ENCODE assay signal across 17 cellular contexts in the genomic region with DNA sequence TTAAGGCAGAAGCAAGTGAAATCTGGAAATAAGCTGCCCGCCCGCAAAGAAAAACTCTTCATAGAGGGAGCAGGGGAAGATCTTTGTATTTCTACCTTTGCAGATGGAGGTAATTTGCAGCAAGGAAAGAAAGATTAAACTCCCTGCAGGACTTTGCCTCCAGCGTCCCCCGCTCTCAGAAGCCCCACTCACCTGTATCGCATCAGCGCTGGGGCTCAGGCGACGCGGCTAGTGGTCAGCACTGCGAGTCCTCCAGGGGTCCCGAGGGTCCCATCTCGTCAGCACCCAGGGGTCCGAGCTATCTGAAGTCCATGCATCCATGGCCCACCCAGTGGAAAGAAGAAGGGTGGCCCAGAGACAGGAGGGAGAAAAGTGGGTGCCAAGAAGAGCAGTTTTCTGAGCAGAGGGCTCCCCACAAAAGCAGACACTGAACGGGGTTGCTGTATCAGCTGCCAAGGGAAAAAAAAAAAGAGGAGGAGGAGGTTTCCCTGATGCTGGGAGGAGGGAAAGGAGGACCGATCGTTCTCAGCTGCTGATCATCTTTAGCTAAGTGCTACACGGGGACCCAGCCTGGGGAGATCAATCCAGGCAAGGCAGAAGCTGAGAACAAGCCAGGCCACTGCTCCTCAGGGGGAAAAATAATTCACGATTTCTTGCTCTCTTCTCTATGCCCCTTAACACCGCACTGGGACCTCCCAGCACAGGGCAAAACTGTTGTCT.
DNase-seq lines count a peak whose midpoint lies in the region; ATAC-seq and TF ChIP-seq lines count a peak whose summit lies in the region.
"Had no signal": no experiment of that assay in that cellular context is flagged by ENCODE, and none has a peak within 500 bp of the region (broad histone marks: within the 10 kb centered on the region; RNA-seq: fewer than 3 reads in every experiment).

No MANE protein-coding gene starts in this region.

- H3K4me1 ChIP-seq in H9 (ENCODE audit: insufficient read depth, low read length) (peaks cover 17% of the 10 kb centered on the region), neuron (ENCODE audit: insufficient read depth, low read length) (peaks cover 20% of the 10 kb centered on the region)
- H3K4me1 ChIP-seq: right lobe of liver, transverse colon had no signal

- H2AFZ ChIP-seq in H9 (ENCODE audit: low read length) = no peak overlapping the region
- peak overlapping the region; percentile 10 for H2AFZ ChIP-seq in neuron (ENCODE audit: low read depth, low read length)

- no peak overlapping the region for H3K4me3 ChIP-seq in neuron (ENCODE audit: low read length)
- H3K4me3 ChIP-seq: right lobe of liver, transverse colon had no signal

- peak overlapping the region in 1 of 2 experiments; percentile 53; a peak in 3 of 5 replicates for H3K4me3 Mint-ChIP-seq in H9
- peak overlapping the region; percentile 71 to 83 (median 77) for H3K4me3 Mint-ChIP-seq in brain
- H3K4me3 Mint-ChIP-seq: activated CD4-positive, alpha-beta memory T cell treated with anti-CD3 and anti-CD28 coated beads for 36 hours; activated T-cell treated with anti-CD3 and anti-CD28 coated beads, Interleukin-2, amount 50 U/mL, for 72 hours; natural killer cell treated with Interleukin-12 subunit alpha and Interleukin-12 subunit beta and Interleukin-15 and Interleukin-18, amount 100 ng/mL, for 72 hours had no signal

- H2BK12ac ChIP-seq in H9 (ENCODE audit: insufficient read length, low read depth, low read length) = no peak overlapping the region

- no peak overlapping the region for H3K14ac ChIP-seq in H9 (ENCODE audit: insufficient read depth, low read length)

- no peaks in the 10 kb centered on the region; a peak in 1 of 7 replicates for H3K36me3 Mint-ChIP-seq in H9 (ENCODE audit: insufficient read depth in 1 of 3, low read depth in 3 of 3)
- H3K36me3 Mint-ChIP-seq in brain = no peaks in the 10 kb centered on the region
- H3K36me3 Mint-ChIP-seq: activated CD4-positive, alpha-beta memory T cell treated with anti-CD3 and anti-CD28 coated beads for 36 hours; natural killer cell treated with Interleukin-12 subunit alpha and Interleukin-12 subunit beta and Interleukin-15 and Interleukin-18, amount 100 ng/mL, for 72 hours had no signal

- TF ChIP-seq CTCF in H9 (conservative IDR thresholded peaks at IDR 0.05) = no peak
- TF ChIP-seq CTCF in brain (conservative IDR thresholded peaks at IDR 0.05) = no peak

- H4K5ac ChIP-seq in H9 (ENCODE audit: insufficient read length, low read depth, low read length) = no peak overlapping the region

- H2AK5ac ChIP-seq in H9 (ENCODE audit: insufficient read length, low read length) = no peak overlapping the region

- H3K9me3 ChIP-seq in H9 (ENCODE audit: control insufficient read depth, low read depth, low read length) (no peaks in the 10 kb centered on the region), neuron (ENCODE audit: low read length) (no peaks in the 10 kb centered on the region)
- H3K9me3 ChIP-seq: right lobe of liver, transverse colon had no signal

- no peak overlapping the region for H4K91ac ChIP-seq in H9 (ENCODE audit: insufficient read length, low read depth, low read length)

- H4K8ac ChIP-seq in H9 (replicated peaks; ENCODE audit: insufficient read length, low read depth, low read length) = no peak overlapping the region

- no peaks in the 10 kb centered on the region for H3K36me3 ChIP-seq in neuron (ENCODE audit: insufficient read depth, low read length)
- H3K36me3 ChIP-seq: right lobe of liver, transverse colon had no signal

- H3K4me1 Mint-ChIP-seq in H9 = peaks cover 53 to 56% of the 10 kb centered on the region in 2 experiments
- peaks cover 43% of the 10 kb centered on the region for H3K4me1 Mint-ChIP-seq in brain

- no peak overlapping the region for H2BK120ac ChIP-seq in H9 (ENCODE audit: low read depth, low read length, poor library complexity, severe bottlenecking)

- no peaks in the 10 kb centered on the region for H3K27me3 ChIP-seq in H9 (ENCODE audit: insufficient read depth, low read length)
- H3K27me3 ChIP-seq in neuron (ENCODE audit: insufficient read depth, low read length) = peaks cover 11% of the 10 kb centered on the region
- H3K27me3 ChIP-seq: right lobe of liver had no signal

- no peaks in the 10 kb centered on the region for H3K9me3 Mint-ChIP-seq in H9
- peaks cover 0 to 5% (median 2%) of the 10 kb centered on the region in 5 experiments for H3K9me3 Mint-ChIP-seq in brain
- H3K9me3 Mint-ChIP-seq: activated CD4-positive, alpha-beta memory T cell treated with anti-CD3 and anti-CD28 coated beads for 36 hours; activated T-cell treated with anti-CD3 and anti-CD28 coated beads, Interleukin-2, amount 50 U/mL, for 72 hours; natural killer cell treated with Interleukin-12 subunit alpha and Interleukin-12 subunit beta and Interleukin-15 and Interleukin-18, amount 100 ng/mL, for 72 hours had no signal

- no peak overlapping the region for H3T11ph ChIP-seq in H9 (ENCODE audit: low read length)

- H3K27ac Mint-ChIP-seq in H9 (no peak overlapping the region), brain (peak overlapping the region; percentile 82 to 97 (median 91))
- H3K27ac Mint-ChIP-seq: activated CD4-positive, alpha-beta memory T cell treated with anti-CD3 and anti-CD28 coated beads for 36 hours; activated T-cell treated with anti-CD3 and anti-CD28 coated beads, Interleukin-2, amount 50 U/mL, for 72 hours; natural killer cell treated with Interleukin-12 subunit alpha and Interleukin-12 subunit beta and Interleukin-15 and Interleukin-18, amount 100 ng/mL, for 72 hours had no signal

- H3K23ac ChIP-seq in H9 (ENCODE audit: insufficient read length, low read depth, low read length) = no peak overlapping the region

- H2BK5ac ChIP-seq in H9 (ENCODE audit: insufficient read length, low read length) = no peak overlapping the region

- no peak overlapping the region for H3K18ac ChIP-seq in H9 (ENCODE audit: insufficient read length, low read depth, low read length)

- no peak overlapping the region for H3K27ac ChIP-seq in H9 (ENCODE audit: insufficient read length, low read depth, low read length)
- H3K27ac ChIP-seq: right lobe of liver, transverse colon had no signal

- no peak overlapping the region for H2BK20ac ChIP-seq in H9 (ENCODE audit: low read depth, low read length, poor library complexity, severe bottlenecking)

- ATAC-seq in HG02884 (IDR thresholded peaks at IDR 0.05; ENCODE audit: unreplicated experiment) (no peak), GM18870 (IDR thresholded peaks at IDR 0.05; ENCODE audit: unreplicated experiment) (no peak)
- ATAC-seq: activated T-cell treated with anti-CD3 and anti-CD28 coated beads, Interleukin-2, amount 50 U/mL, for 72 hours; natural killer cell treated with Interleukin-12 subunit alpha and Interleukin-12 subunit beta and Interleukin-15 and Interleukin-18, amount 100 ng/mL, for 72 hours; right lobe of liver had no signal

- no peaks in the 10 kb centered on the region for H4K20me1 ChIP-seq in H9 (ENCODE audit: control insufficient read depth, insufficient read depth, insufficient read length)

- no peak overlapping the region for H3K9ac ChIP-seq in H9 (ENCODE audit: extremely low read depth, insufficient read length, low read length)

- H3K79me2 ChIP-seq in H9 (ENCODE audit: insufficient read depth, low read length) = no peaks in the 10 kb centered on the region

- H3K27me3 Mint-ChIP-seq in H9 (ENCODE audit: low read depth) (peaks cover 12% of the 10 kb centered on the region), brain (no peaks in the 10 kb centered on the region)

- no peaks in the 10 kb centered on the region for H3K23me2 ChIP-seq in H9 (ENCODE audit: insufficient read length, low read depth, low read length, poor library complexity, severe bottlenecking)

- peak overlapping the region; percentile 22 for H3K4me2 ChIP-seq in H9 (ENCODE audit: insufficient read depth, insufficient read length, low read length)

- no peak overlapping the region for H2BK15ac ChIP-seq in H9 (ENCODE audit: low read depth, low read length)

- no peak overlapping the region for H3K4ac ChIP-seq in H9 (ENCODE audit: low read depth, low read length)

- WGBS in H9 (ENCODE audit: extremely low coverage, insufficient read length, low lambda C conversion rate) = no CpG with 5 or more reads among the region's 19 CpGs

- H3K56ac ChIP-seq in H9 (ENCODE audit: insufficient read length, low read depth, low read length) = no peak overlapping the region

- H3K79me1 ChIP-seq in H9 (ENCODE audit: insufficient read depth, low read depth, low read length, poor library complexity, severe bottlenecking) = no peaks in the 10 kb centered on the region

- no peak for DNase-seq in H9
- peak; percentile 76 for DNase-seq in NCI-H146 treated with DMSO at 0.1 percent for 48 hours (lab: John Stamatoyannopoulos, UW; ENCODE audit: unreplicated experiment)
- DNase-seq in activated gamma-delta T cell (lab: John Stamatoyannopoulos, UW) = no peak
- DNase-seq: activated CD4-positive, alpha-beta memory T cell treated with anti-CD3 and anti-CD28 coated beads for 36 hours; activated T-cell treated with anti-CD3 and anti-CD28 coated beads, Interleukin-2, amount 50 U/mL, for 72 hours; amniotic stem cell; C1 segment of cervical spinal cord; cortex of kidney; NCI-H1048; right lobe of liver; stimulated activated CD4-positive, alpha-beta T cell treated with anti-CD3 and anti-CD28 coated beads, Interleukin-2, amount 100 ng/mL, for 48 hours; transverse colon had no signal

Comparison
In these comparisons a context has a peak if more than half of its experiments do, and no peak if none do; other contexts are left out.
1. H3K27ac Mint-ChIP-seq: peak in brain (5 of 5); none in H9 (0 of 3).